10 cellular contexts compared by ENCODE assay signal in the genomic region with DNA sequence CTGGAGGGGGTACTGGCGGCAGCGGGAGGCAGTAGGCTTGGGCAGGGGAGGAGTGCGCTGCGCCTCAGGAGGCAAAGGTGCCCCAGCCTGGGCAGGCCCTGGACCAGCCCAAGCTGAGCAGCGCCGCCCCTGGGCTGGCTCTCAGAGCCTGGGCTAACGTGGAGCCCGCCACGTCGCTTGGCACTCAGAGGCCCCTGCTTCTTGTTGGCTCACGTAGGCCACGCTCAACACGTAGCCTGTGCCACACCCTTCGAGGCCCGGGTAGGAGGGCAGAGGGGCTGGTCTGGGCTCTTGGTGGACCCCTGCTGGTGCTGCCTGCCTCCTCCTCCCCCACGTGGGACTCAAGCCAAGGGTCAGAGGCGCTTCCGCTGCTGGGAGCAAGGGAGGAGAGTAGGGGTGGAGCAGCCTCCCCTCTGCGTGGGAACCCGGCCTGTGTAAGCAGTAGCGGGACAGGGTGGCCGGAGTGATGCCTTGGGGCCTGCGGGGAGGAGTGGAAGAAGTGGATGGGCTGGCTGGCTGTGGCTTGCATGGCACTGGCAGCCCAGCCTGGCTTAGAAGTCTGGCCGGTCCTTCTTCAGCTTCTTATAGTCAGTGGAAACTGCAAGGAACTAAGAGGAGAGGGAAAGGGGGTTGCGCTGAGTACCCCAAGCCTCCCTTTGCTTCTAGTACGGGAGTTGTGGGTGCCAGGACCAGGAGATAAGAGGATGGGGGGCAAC. TPM values are rescaled to one million over a fixed set of nuclear protein-coding genes. Genes with fewer than 3 reads are reported as not detected.
DNase-seq lines count a peak whose midpoint lies in the region; ATAC-seq, FAIRE-seq and TF ChIP-seq lines count a peak whose summit lies in the region.
"Had no signal": no experiment of that assay in that cellular context is flagged by ENCODE, and none has a peak within 500 bp of the region (broad histone marks: within the 10 kb centered on the region; RNA-seq: fewer than 3 reads in every experiment).

No MANE protein-coding gene starts in this region.

- H3K4me1 Mint-ChIP-seq in activated naive CD8-positive, alpha-beta T cell treated with anti-CD3 and anti-CD28 coated beads, Interleukin-2, amount 10 ng/mL, durations not matched to agents 7 days and 5 days, result peaks cover 44% of the 10 kb centered on the region
- peaks cover 66% of the 10 kb centered on the region for H3K4me1 Mint-ChIP-seq in activated naive CD8-positive, alpha-beta T cell treated with anti-CD3 and anti-CD28 coated beads for 36 hours
- H3K4me1 Mint-ChIP-seq in brain, result peaks cover 88% of the 10 kb centered on the region

- H3K4me3 ChIP-seq in HepG2 (replicated peaks in 1 of 3; ENCODE audit: insufficient read depth in 1 of 3, low read depth in 2 of 3, low read length in 3 of 3) (peak overlapping the region in 1 of 3 experiments; percentile 37; a peak in 1 of 6 replicates), breast epithelium (no peak overlapping the region)

- no peak for FAIRE-seq in HepG2 (lab: Jason Lieb, UNC)
- FAIRE-seq: GM19239 had no signal

- no peak for TF ChIP-seq RAD21 in HepG2 (CRISPR knock-in tag; IDR thresholded peaks at IDR 0.05)

- intact Hi-C loops in HepG2 (cut with micrococcal nuclease; ENCODE audit: unreplicated experiment), result no loop called here
- intact Hi-C loops in head of caudate nucleus (cut with DNase I), result no loop called here
- intact Hi-C loops in breast epithelium (cut with DNase I; ENCODE audit: low total_unique reads), result no loop called here

- no peak overlapping the region for H3K4me3 Mint-ChIP-seq in activated naive CD8-positive, alpha-beta T cell treated with anti-CD3 and anti-CD28 coated beads, Interleukin-2, amount 10 ng/mL, durations not matched to agents 7 days and 5 days
- H3K4me3 Mint-ChIP-seq in activated naive CD8-positive, alpha-beta T cell treated with anti-CD3 and anti-CD28 coated beads for 36 hours, result no peak overlapping the region
- H3K4me3 Mint-ChIP-seq in brain, result peak overlapping the region; percentile 25 to 90 (median 69)

- peaks cover 15% of the 10 kb centered on the region for H3K27me3 Mint-ChIP-seq in activated naive CD8-positive, alpha-beta T cell treated with anti-CD3 and anti-CD28 coated beads, Interleukin-2, amount 10 ng/mL, durations not matched to agents 7 days and 5 days
- H3K27me3 Mint-ChIP-seq in activated naive CD8-positive, alpha-beta T cell treated with anti-CD3 and anti-CD28 coated beads for 36 hours, result peaks cover 37% of the 10 kb centered on the region
- H3K27me3 Mint-ChIP-seq in brain, result peaks cover 39% of the 10 kb centered on the region

- TF ChIP-seq CTCF in brain (conservative IDR thresholded peaks at IDR 0.05) (no peak), HepG2 (CRISPR knock-in tag; IDR thresholded peaks at IDR 0.05) (peak; percentile 56), breast epithelium (IDR thresholded peaks at IDR 0.05) (no peak)

- TF ChIP-seq EP300 in HepG2 (IDR thresholded peaks at IDR 0.05; ENCODE audit: low read depth in 2 of 2, low read length in 2 of 2), result no peak
- no peak for TF ChIP-seq EP300 in HepG2 (CRISPR knock-in tag; IDR thresholded peaks at IDR 0.05; ENCODE audit: borderline replicate concordance)

- CTCF ChIA-PET in HepG2 (lab: Yijun Ruan, JAX; ENCODE audit: low intra/inter-chr PET ratio, low total read pairs), result interaction anchor here (1.1 to 11.7 kb wide), 2 partner anchors 11 to 21 kb away, joined by 3 to 308 read pairs; partner anchors contain the start of gene NXPH4

- no peak for ATAC-seq in activated naive CD8-positive, alpha-beta T cell treated with anti-CD3 and anti-CD28 coated beads, Interleukin-2, amount 10 ng/mL, durations not matched to agents 7 days and 5 days (ENCODE audit: low read depth)
- ATAC-seq in HepG2, result peak; percentile 10
- no peak for ATAC-seq in GM21381 (IDR thresholded peaks at IDR 0.05; ENCODE audit: unreplicated experiment)

- POLR2A ChIA-PET in activated naive CD8-positive, alpha-beta T cell treated with anti-CD3 and anti-CD28 coated beads, Interleukin-2, amount 10 ng/mL, durations not matched to agents 7 days and 5 days (lab: Charles Lee), result no interaction called here
- POLR2A ChIA-PET in HepG2 (lab: Yijun Ruan, JAX), result interaction anchor here (1.3 to 1.4 kb wide), 2 partner anchors 11 to 104 kb away, joined by 3 read pairs; no protein-coding TSS in a partner anchor

- in situ Hi-C loops in HepG2 (cut with HindIII; ENCODE audit: extremely low pct_ligation_motif_present, low pct_unique_long_range_greater_than_20kb), result no loop called here

- H3K27me3 ChIP-seq in HepG2 (ENCODE audit: control insufficient read depth in 1 of 2, insufficient read depth in 2 of 2, low read length in 2 of 2) (peaks cover 4 to 10% of the 10 kb centered on the region in 2 experiments; a peak in 4 of 5 replicates), breast epithelium (peaks cover 3 to 7% of the 10 kb centered on the region in 2 donors)

- WGBS in HepG2 (ENCODE audit: low lambda C conversion rate), result 86% methylated on average over 15 of the region's 26 CpGs

- no peak overlapping the region for H3K9ac ChIP-seq in HepG2 (ENCODE audit: insufficient read depth, low read depth, low read length)

- peaks cover 32% of the 10 kb centered on the region for H3K36me3 Mint-ChIP-seq in activated naive CD8-positive, alpha-beta T cell treated with anti-CD3 and anti-CD28 coated beads, Interleukin-2, amount 10 ng/mL, durations not matched to agents 7 days and 5 days
- H3K36me3 Mint-ChIP-seq in activated naive CD8-positive, alpha-beta T cell treated with anti-CD3 and anti-CD28 coated beads for 36 hours, result peaks cover 52% of the 10 kb centered on the region
- H3K36me3 Mint-ChIP-seq in brain, result peaks cover 40% of the 10 kb centered on the region

- H3K36me3 ChIP-seq in HepG2 (replicated peaks in 1 of 2; ENCODE audit: control insufficient read depth in 1 of 2, insufficient read depth in 2 of 2, low read length in 2 of 2), result peaks cover 20 to 34% of the 10 kb centered on the region in 2 experiments
- no peaks in the 10 kb centered on the region for H3K36me3 ChIP-seq in breast epithelium

- peaks cover 19% of the 10 kb centered on the region for H3K79me2 ChIP-seq in HepG2 (ENCODE audit: insufficient read depth, low read length)

- peaks cover 12% of the 10 kb centered on the region; the same call in 1 of the 2 replicates for H4K20me1 ChIP-seq in HepG2 (ENCODE audit: insufficient read depth, low read length)

- peak; percentile 33 for DNase-seq in activated naive CD8-positive, alpha-beta T cell treated with anti-CD3 and anti-CD28 coated beads, Interleukin-2, amount 10 ng/mL, durations not matched to agents 7 days and 5 days
- no peak for DNase-seq in activated naive CD8-positive, alpha-beta T cell treated with anti-CD3 and anti-CD28 coated beads for 36 hours
- DNase-seq in HepG2 (ENCODE audit: low spot score), result peak; percentile 63
- DNase-seq in head of caudate nucleus, result no peak
- DNase-seq in breast epithelium (ENCODE audit: low spot score in 2 of 2), result no peak
- no peak for DNase-seq in HK-2 (ENCODE audit: unreplicated experiment)

- H2AFZ ChIP-seq in HepG2 (ENCODE audit: low read length), result no peak overlapping the region

- no peaks in the 10 kb centered on the region for H3K9me3 Mint-ChIP-seq in activated naive CD8-positive, alpha-beta T cell treated with anti-CD3 and anti-CD28 coated beads, Interleukin-2, amount 10 ng/mL, durations not matched to agents 7 days and 5 days
- H3K9me3 Mint-ChIP-seq in activated naive CD8-positive, alpha-beta T cell treated with anti-CD3 and anti-CD28 coated beads for 36 hours, result no peaks in the 10 kb centered on the region
- peaks cover 0 to 3% (median 0%) of the 10 kb centered on the region in 5 experiments for H3K9me3 Mint-ChIP-seq in brain

- no peaks in the 10 kb centered on the region for H3K9me3 ChIP-seq in HepG2 (ENCODE audit: low read length)
- H3K9me3 ChIP-seq in breast epithelium, result no peaks in the 10 kb centered on the region

- H3K27ac ChIP-seq in HepG2 (ENCODE audit: extremely low read length, insufficient read depth, low read length) (no peak overlapping the region), breast epithelium (peak overlapping the region in 1 of 2 donors; percentile 72)

- peaks cover 82% of the 10 kb centered on the region for H3K4me1 ChIP-seq in HepG2 (ENCODE audit: insufficient read depth, low read length)
- peaks cover 10 to 12% of the 10 kb centered on the region in 2 donors for H3K4me1 ChIP-seq in breast epithelium

- H3K4me2 ChIP-seq in HepG2 (ENCODE audit: low read depth, low read length), result no peak overlapping the region

- no peak for TF ChIP-seq POLR2A in HepG2 (IDR thresholded peaks at IDR 0.05; ENCODE audit: insufficient read depth in 1 of 2, low read depth in 2 of 2, low read length in 2 of 2)
- TF ChIP-seq POLR2A in breast epithelium (IDR thresholded peaks at IDR 0.05), result no peak

- H3K27ac Mint-ChIP-seq in activated naive CD8-positive, alpha-beta T cell treated with anti-CD3 and anti-CD28 coated beads, Interleukin-2, amount 10 ng/mL, durations not matched to agents 7 days and 5 days, result no peak overlapping the region
- no peak overlapping the region for H3K27ac Mint-ChIP-seq in activated naive CD8-positive, alpha-beta T cell treated with anti-CD3 and anti-CD28 coated beads for 36 hours
- H3K27ac Mint-ChIP-seq in brain, result peak overlapping the region in 4 of 5 experiments; percentile 41 to 97 (median 61)

- no TSS peak for BruUV-seq in HepG2 (replicated peaks; lab: Mats Ljungman, UMichigan)

RNA-seq across cellular contexts. Expression of gene SHMT2, which starts 5.7 kb away (rescaled TPM):
- total RNA-seq in activated naive CD8-positive, alpha-beta T cell treated with anti-CD3 and anti-CD28 coated beads, Interleukin-2, amount 10 ng/mL, durations not matched to agents 7 days and 5 days, result 100 to 1,000 TPM; 142 to 159 TPM
- 100 to 1,000 TPM; 517 to 532 TPM for total RNA-seq in activated naive CD8-positive, alpha-beta T cell treated with anti-CD3 and anti-CD28 coated beads for 36 hours
- 394 TPM for polyA plus RNA-seq in brain (ENCODE audit: insufficient read depth, low read depth, low replicate concordance)
- 181 and 184 TPM in 2 replicates for total RNA-seq in HepG2 (2016; rRNA removed; fragmentation: Illumina TruSeq; extraction: Trizol)
- total RNA-seq in HepG2 (2016; cell fraction: cytosol; rRNA removed; fragmentation: Illumina TruSeq; extraction: Trizol; ENCODE audit: low read depth), result 34.5 and 40.7 TPM in 2 replicates
- total RNA-seq in HepG2 (2016; cell fraction: insoluble cytoplasmic fraction; rRNA removed; fragmentation: Illumina TruSeq; extraction: Trizol), result 185 and 193 TPM in 2 replicates
- 86.2 and 91.5 TPM in 2 replicates for total RNA-seq in HepG2 (2016; cell fraction: membrane; rRNA removed; fragmentation: Illumina TruSeq; extraction: Trizol)
- 87.0 and 104 TPM in 2 replicates for total RNA-seq in HepG2 (2016; cell fraction: nucleus; rRNA removed; fragmentation: Illumina TruSeq; extraction: Trizol)
- polyA plus RNA-seq in HepG2 (2011; rRNA removed), result 393 and 420 TPM in 2 replicates
- polyA plus RNA-seq in HepG2 (2011; cell fraction: cytosol; rRNA removed), result 388 and 543 TPM in 2 replicates
- 527 and 559 TPM in 2 replicates for polyA plus RNA-seq in HepG2 (2011; cell fraction: nucleus; rRNA removed)
- 193 and 317 TPM in 2 replicates for polyA plus RNA-seq in HepG2 (2012)
- 47.3 and 51.9 TPM in 2 replicates for polyA plus RNA-seq in HepG2 (2016; cell fraction: cytosol; fragmentation: Illumina TruSeq; extraction: Trizol; ENCODE audit: low read depth)
- 228 and 257 TPM in 2 replicates for polyA plus RNA-seq in HepG2 (2016; cell fraction: insoluble cytoplasmic fraction; fragmentation: Illumina TruSeq; extraction: Trizol; ENCODE audit: low read depth)
- 85.7 and 97.2 TPM in 2 replicates for polyA plus RNA-seq in HepG2 (2016; cell fraction: membrane; fragmentation: Illumina TruSeq; extraction: Trizol; ENCODE audit: low read depth)
- 161 and 174 TPM in 2 replicates for polyA plus RNA-seq in HepG2 (2016; cell fraction: nucleus; fragmentation: Illumina TruSeq; extraction: Trizol; ENCODE audit: insufficient read depth, low read depth)
- polyA minus RNA-seq in HepG2 (2011; rRNA and poly(A)+ RNA removed; ENCODE audit: low replicate concordance), result 452 and 685 TPM in 2 replicates
- 216 and 224 TPM in 2 replicates for polyA minus RNA-seq in HepG2 (2011; cell fraction: cytosol; rRNA and poly(A)+ RNA removed)
- polyA minus RNA-seq in HepG2 (2011; cell fraction: nucleus; rRNA and poly(A)+ RNA removed), result 130 and 151 TPM in 2 replicates
- 10 to 100 TPM; 37.9 to 63.3 (median 46.7) TPM for total RNA-seq in breast epithelium

RNA-seq across cellular contexts. Expression of gene STAC3, which starts 15.8 kb away (rescaled TPM):
- 10 to 100 TPM; 10.7 to 11.4 TPM for total RNA-seq in activated naive CD8-positive, alpha-beta T cell treated with anti-CD3 and anti-CD28 coated beads, Interleukin-2, amount 10 ng/mL, durations not matched to agents 7 days and 5 days
- total RNA-seq in activated naive CD8-positive, alpha-beta T cell treated with anti-CD3 and anti-CD28 coated beads for 36 hours, result 1 to 10 TPM; 2.0 to 2.6 TPM
- 1.9 TPM for polyA plus RNA-seq in brain (ENCODE audit: insufficient read depth, low read depth, low replicate concordance)
- 0.14 and 0.18 TPM in 2 replicates for total RNA-seq in HepG2 (2016; rRNA removed; fragmentation: Illumina TruSeq; extraction: Trizol)
- total RNA-seq in HepG2 (2016; cell fraction: cytosol; rRNA removed; fragmentation: Illumina TruSeq; extraction: Trizol; ENCODE audit: low read depth), result not detected in 2 replicates
- total RNA-seq in HepG2 (2016; cell fraction: insoluble cytoplasmic fraction; rRNA removed; fragmentation: Illumina TruSeq; extraction: Trizol), result 0.25 and 0.26 TPM in 2 replicates
- total RNA-seq in HepG2 (2016; cell fraction: membrane; rRNA removed; fragmentation: Illumina TruSeq; extraction: Trizol), result not detected in 2 replicates
- total RNA-seq in HepG2 (2016; cell fraction: nucleus; rRNA removed; fragmentation: Illumina TruSeq; extraction: Trizol), result 0.34 and 0.62 TPM in 2 replicates
- 0.22 and 0.27 TPM in 2 replicates for polyA plus RNA-seq in HepG2 (2011; rRNA removed)
- 0.05 and 0.17 TPM in 2 replicates for polyA plus RNA-seq in HepG2 (2011; cell fraction: cytosol; rRNA removed)
- 1.3 TPM in 2 replicates for polyA plus RNA-seq in HepG2 (2011; cell fraction: nucleus; rRNA removed)
- 0.34 and 0.49 TPM in 2 replicates for polyA plus RNA-seq in HepG2 (2012)
- polyA plus RNA-seq in HepG2 (2016; cell fraction: cytosol; fragmentation: Illumina TruSeq; extraction: Trizol; ENCODE audit: low read depth), result 0.12 TPM in 1 of 2 replicates, not detected in the other
- polyA plus RNA-seq in HepG2 (2016; cell fraction: insoluble cytoplasmic fraction; fragmentation: Illumina TruSeq; extraction: Trizol; ENCODE audit: low read depth), result 0.19 and 0.38 TPM in 2 replicates
- 0.18 TPM in 1 of 2 replicates, not detected in the other for polyA plus RNA-seq in HepG2 (2016; cell fraction: membrane; fragmentation: Illumina TruSeq; extraction: Trizol; ENCODE audit: low read depth)
- polyA plus RNA-seq in HepG2 (2016; cell fraction: nucleus; fragmentation: Illumina TruSeq; extraction: Trizol; ENCODE audit: insufficient read depth, low read depth), result 1.4 and 2.4 TPM in 2 replicates
- polyA minus RNA-seq in HepG2 (2011; rRNA and poly(A)+ RNA removed; ENCODE audit: low replicate concordance), result 0.54 TPM in 1 of 2 replicates, not detected in the other
- polyA minus RNA-seq in HepG2 (2011; cell fraction: cytosol; rRNA and poly(A)+ RNA removed), result not detected in 2 replicates
- polyA minus RNA-seq in HepG2 (2011; cell fraction: nucleus; rRNA and poly(A)+ RNA removed), result 0.99 and 1.3 TPM in 2 replicates
- 1 to 10 TPM in 2 of 3 donors, under 1 TPM in 1; 0.98 to 3.2 (median 1.6) TPM for total RNA-seq in breast epithelium
- total RNA-seq: SK-MEL-5 had no signal

RNA-seq across cellular contexts. Expression of gene NXPH4, which starts 18.6 kb away (rescaled TPM):
- total RNA-seq in activated naive CD8-positive, alpha-beta T cell treated with anti-CD3 and anti-CD28 coated beads, Interleukin-2, amount 10 ng/mL, durations not matched to agents 7 days and 5 days, result 1 to 10 TPM; 1.7 to 2.4 TPM
- total RNA-seq in activated naive CD8-positive, alpha-beta T cell treated with anti-CD3 and anti-CD28 coated beads for 36 hours, result under 1 TPM; 0.19 to 0.26 TPM
- 41.8 TPM for polyA plus RNA-seq in brain (ENCODE audit: insufficient read depth, low read depth, low replicate concordance)
- total RNA-seq in HepG2 (2016; rRNA removed; fragmentation: Illumina TruSeq; extraction: Trizol), result not detected in 2 replicates
- not detected in 2 replicates for total RNA-seq in HepG2 (2016; cell fraction: cytosol; rRNA removed; fragmentation: Illumina TruSeq; extraction: Trizol; ENCODE audit: low read depth)
- not detected in 2 replicates for total RNA-seq in HepG2 (2016; cell fraction: insoluble cytoplasmic fraction; rRNA removed; fragmentation: Illumina TruSeq; extraction: Trizol)
- total RNA-seq in HepG2 (2016; cell fraction: membrane; rRNA removed; fragmentation: Illumina TruSeq; extraction: Trizol), result not detected in 2 replicates
- total RNA-seq in HepG2 (2016; cell fraction: nucleus; rRNA removed; fragmentation: Illumina TruSeq; extraction: Trizol), result not detected in 2 replicates
- polyA plus RNA-seq in HepG2 (2011; rRNA removed), result 0.13 and 0.24 TPM in 2 replicates
- 0.18 and 0.24 TPM in 2 replicates for polyA plus RNA-seq in HepG2 (2011; cell fraction: cytosol; rRNA removed)
- 0.54 and 0.55 TPM in 2 replicates for polyA plus RNA-seq in HepG2 (2011; cell fraction: nucleus; rRNA removed)
- polyA plus RNA-seq in HepG2 (2012), result 1.9 and 2.5 TPM in 2 replicates
- polyA plus RNA-seq in HepG2 (2016; cell fraction: cytosol; fragmentation: Illumina TruSeq; extraction: Trizol; ENCODE audit: low read depth), result not detected in 2 replicates
- polyA plus RNA-seq in HepG2 (2016; cell fraction: insoluble cytoplasmic fraction; fragmentation: Illumina TruSeq; extraction: Trizol; ENCODE audit: low read depth), result not detected in 2 replicates
- polyA plus RNA-seq in HepG2 (2016; cell fraction: membrane; fragmentation: Illumina TruSeq; extraction: Trizol; ENCODE audit: low read depth), result not detected in 2 replicates
- not detected in 2 replicates for polyA plus RNA-seq in HepG2 (2016; cell fraction: nucleus; fragmentation: Illumina TruSeq; extraction: Trizol; ENCODE audit: insufficient read depth, low read depth)
- 0.30 and 2.2 TPM in 2 replicates for polyA minus RNA-seq in HepG2 (2011; rRNA and poly(A)+ RNA removed; ENCODE audit: low replicate concordance)
- polyA minus RNA-seq in HepG2 (2011; cell fraction: cytosol; rRNA and poly(A)+ RNA removed), result not detected in 2 replicates
- polyA minus RNA-seq in HepG2 (2011; cell fraction: nucleus; rRNA and poly(A)+ RNA removed), result 0.25 TPM in 1 of 2 replicates, not detected in the other
- total RNA-seq in breast epithelium, result under 1 TPM in 1 of 3 donors, not detected in 2; 0.33 TPM

Comparison
In these comparisons a context has a peak if more than half of its experiments do, and no peak if none do; other contexts are left out.
1. DNase-seq: peak in activated naive CD8-positive, alpha-beta T cell treated with anti-CD3 and anti-CD28 coated beads, Interleukin-2, amount 10 ng/mL, durations not matched to agents 7 days and 5 days (single experiment) and HepG2 (single experiment); none in activated naive CD8-positive, alpha-beta T cell treated with anti-CD3 and anti-CD28 coated beads for 36 hours (single experiment), head of caudate nucleus (0 of 42), breast epithelium (0 of 2) and HK-2 (single experiment).
2. H3K27ac Mint-ChIP-seq: peak in brain (4 of 5); none in activated naive CD8-positive, alpha-beta T cell treated with anti-CD3 and anti-CD28 coated beads, Interleukin-2, amount 10 ng/mL, durations not matched to agents 7 days and 5 days (single experiment) and activated naive CD8-positive, alpha-beta T cell treated with anti-CD3 and anti-CD28 coated beads for 36 hours (single experiment).
3. H3K4me3 Mint-ChIP-seq: peak in brain (5 of 5); none in activated naive CD8-positive, alpha-beta T cell treated with anti-CD3 and anti-CD28 coated beads, Interleukin-2, amount 10 ng/mL, durations not matched to agents 7 days and 5 days (single experiment) and activated naive CD8-positive, alpha-beta T cell treated with anti-CD3 and anti-CD28 coated beads for 36 hours (single experiment).